In genomic region chrX:132490086-132490419, GRCh38 we compare ENCODE assay signal across 2 cellular contexts.
TF ChIP-seq lines count a peak whose summit lies in the region.

No MANE protein-coding gene starts in this region.

TF ChIP-seq in SK-N-SH, 30 proteins besides CTCF, POLR2A, EP300 and RAD21 (continued from another document):
- no peak for TF ChIP-seq POLR2AphosphoS5 (IDR thresholded peaks at IDR 0.05; ENCODE audit: low read depth, low read length)
- no peak for TF ChIP-seq JUND (IDR thresholded peaks at IDR 0.05)
- TF ChIP-seq REST (IDR thresholded peaks at IDR 0.05; ENCODE audit: low read depth, low read length), result no peak
TF ChIP-seq in SK-N-SH: peak in this region for 0.

TF ChIP-seq in SK-N-SH treated with all-trans-retinoic acid at 6 μM for 48 hours, 23 proteins besides CTCF, POLR2A, EP300 and RAD21 (continued from another document):
- TF ChIP-seq, protein P1, sequence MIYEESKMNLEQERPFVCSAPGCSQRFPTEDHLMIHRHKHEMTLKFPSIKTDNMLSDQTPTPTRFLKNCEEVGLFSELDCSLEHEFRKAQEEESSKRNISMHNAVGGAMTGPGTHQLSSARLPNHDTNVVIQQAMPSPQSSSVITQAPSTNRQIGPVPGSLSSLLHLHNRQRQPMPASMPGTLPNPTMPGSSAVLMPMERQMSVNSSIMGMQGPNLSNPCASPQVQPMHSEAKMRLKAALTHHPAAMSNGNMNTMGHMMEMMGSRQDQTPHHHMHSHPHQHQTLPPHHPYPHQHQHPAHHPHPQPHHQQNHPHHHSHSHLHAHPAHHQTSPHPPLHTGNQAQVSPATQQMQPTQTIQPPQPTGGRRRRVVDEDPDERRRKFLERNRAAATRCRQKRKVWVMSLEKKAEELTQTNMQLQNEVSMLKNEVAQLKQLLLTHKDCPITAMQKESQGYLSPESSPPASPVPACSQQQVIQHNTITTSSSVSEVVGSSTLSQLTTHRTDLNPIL (CRISPR knock-in tag; IDR thresholded peaks at IDR 0.05; ENCODE audit: low read depth), result no peak
- TF ChIP-seq CSDC2 (CRISPR knock-in tag; IDR thresholded peaks at IDR 0.05) (no peak), ISL1 (CRISPR knock-in tag; IDR thresholded peaks at IDR 0.05) (no peak), SNAI2 (CRISPR knock-in tag; IDR thresholded peaks at IDR 0.05) (no peak)
